Comparison of ENCODE assay signal across 16 cellular contexts in the genomic region with DNA sequence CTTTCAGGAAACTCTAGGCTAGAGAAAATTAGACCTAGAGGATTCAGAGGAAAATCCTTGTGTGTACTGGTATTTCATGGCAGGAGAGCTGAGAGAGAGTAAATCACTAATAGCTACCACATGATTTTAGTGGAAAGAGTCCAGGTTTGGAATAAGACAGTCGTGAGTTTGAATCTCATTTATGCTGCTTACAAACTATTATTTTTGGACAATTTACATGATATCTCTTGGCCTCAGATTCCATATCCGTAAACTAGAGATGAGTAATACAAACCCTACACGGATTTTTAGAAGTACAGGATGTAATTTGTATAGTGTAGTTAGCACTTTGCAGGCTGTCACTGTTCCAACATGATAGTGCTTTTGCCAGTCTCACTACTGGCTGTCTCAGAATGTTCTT. TPM values are rescaled to one million over a fixed set of nuclear protein-coding genes. Genes with fewer than 3 reads are reported as not detected.
DNase-seq lines count a peak whose midpoint lies in the region; ATAC-seq, FAIRE-seq and TF ChIP-seq lines count a peak whose summit lies in the region.
"Had no signal": no experiment of that assay in that cellular context is flagged by ENCODE, and none has a peak within 500 bp of the region (broad histone marks: within the 10 kb centered on the region; RNA-seq: fewer than 3 reads in every experiment).

No MANE protein-coding gene starts in this region.

- H3K27me3 ChIP-seq in mammary epithelial cell (ENCODE audit: insufficient read depth, low read length), result no peaks in the 10 kb centered on the region
- H3K27me3 ChIP-seq in keratinocyte (ENCODE audit: control insufficient read depth, extremely low read depth, insufficient read depth, low read length), result no peaks in the 10 kb centered on the region
- H3K27me3 ChIP-seq in body of pancreas, result peaks cover 0 to 4% of the 10 kb centered on the region in 2 donors

- no peak for FAIRE-seq in keratinocyte (lab: Jason Lieb, UNC)

- no peak for ATAC-seq in body of pancreas
- ATAC-seq in left lobe of liver, result no peak
- ATAC-seq: WTC11 had no signal

- intact Hi-C loops in mammary epithelial cell (cut with micrococcal nuclease), result loop anchor here (1.0 kb wide), 1 partner anchor 14 kb away; no protein-coding TSS in a partner anchor
- intact Hi-C loops in body of pancreas (cut with DNase I), result no loop called here

- H3K9ac ChIP-seq in mammary epithelial cell (ENCODE audit: insufficient read depth, low read length), result no peak overlapping the region
- peak overlapping the region; percentile 34 for H3K9ac ChIP-seq in keratinocyte (ENCODE audit: control insufficient read depth, extremely low read depth, insufficient read depth, low read length)

- H3K4me1 ChIP-seq in mammary epithelial cell (ENCODE audit: insufficient read depth, low read length) (peaks cover 29% of the 10 kb centered on the region), keratinocyte (ENCODE audit: control insufficient read depth, extremely low read depth, insufficient read depth, low read length) (peaks cover 28% of the 10 kb centered on the region), body of pancreas (no peaks in the 10 kb centered on the region)

- in situ Hi-C loops in mammary epithelial cell (cut with MboI; ENCODE audit: low sequenced_read_pairs in 2 of 2) (no loop called here), KBM-7 (cut with MboI; ENCODE audit: low pct_unique_long_range_greater_than_20kb, low sequenced_read_pairs) (no loop called here)

- H3K4me2 ChIP-seq in mammary epithelial cell (ENCODE audit: insufficient read depth, low read depth, low read length) (peak overlapping the region; percentile 74), keratinocyte (ENCODE audit: control insufficient read depth, extremely low read depth, insufficient read depth, low read depth, low read length) (peak overlapping the region; percentile 75)

- H2AFZ ChIP-seq in mammary epithelial cell (ENCODE audit: low read depth, low read length) (no peak overlapping the region), keratinocyte (ENCODE audit: control insufficient read depth, low read length) (peak overlapping the region; percentile 36)

- peak overlapping the region; percentile 56 for H3K27ac ChIP-seq in mammary epithelial cell (ENCODE audit: insufficient read depth, low read depth, low read length)
- peak overlapping the region; percentile 73 for H3K27ac ChIP-seq in keratinocyte (ENCODE audit: control insufficient read depth, insufficient read depth, low read length)
- no peak overlapping the region for H3K27ac ChIP-seq in body of pancreas

- CTCF ChIA-PET in mammary epithelial cell (lab: Charles Lee; ENCODE audit: low non-redundant PET), result no interaction called here

- DNase-seq in AG20443 (ENCODE audit: low spot score) (peak; percentile 36), HT1080 (ENCODE audit: low read depth) (peak; percentile 15), mammary epithelial cell (no peak), keratinocyte (ENCODE audit: low read depth, low spot score) (no peak), body of pancreas (no peak), left lobe of liver (ENCODE audit: low spot score) (no peak), KBM-7 (no peak)
- DNase-seq in NK-92 treated with Interleukin-12 subunit alpha and Interleukin-12 subunit beta, amount 100 ng/mL, for 24 hours (lab: John Stamatoyannopoulos, UW), result no peak
- DNase-seq: caudate nucleus; CD4-positive, CD25-positive, alpha-beta regulatory T cell; DND-41; hippocampal formation; left cardiac atrium; NCI-H187 treated with DMSO at 0.1 percent for 48 hours; NCI-H510A treated with DMSO at 0.1 percent for 48 hours had no signal

- dilution Hi-C loops in mammary epithelial cell (cut with HindIII; ENCODE audit: low sequenced_read_pairs), result no loop called here
- dilution Hi-C loops in keratinocyte (cut with MboI; ENCODE audit: extremely low pct_ligation_motif_present, low sequenced_read_pairs), result no loop called here

- BruUV-seq in mammary epithelial cell (replicated peaks; lab: Mats Ljungman, UMichigan), result no TSS peak

- H4K20me1 ChIP-seq in mammary epithelial cell (ENCODE audit: insufficient read depth, low read length) (no peaks in the 10 kb centered on the region), keratinocyte (ENCODE audit: control insufficient read depth, extremely low read depth, insufficient read depth, low read length) (no peaks in the 10 kb centered on the region)

- H3K79me2 ChIP-seq in mammary epithelial cell (ENCODE audit: insufficient read depth, low read length) (no peaks in the 10 kb centered on the region), keratinocyte (ENCODE audit: control insufficient read depth, insufficient read depth, low read length) (no peaks in the 10 kb centered on the region)

- H3K36me3 ChIP-seq in mammary epithelial cell (ENCODE audit: insufficient read depth, low read length), result no peaks in the 10 kb centered on the region
- H3K36me3 ChIP-seq in keratinocyte (ENCODE audit: control insufficient read depth in 2 of 2, extremely low read depth in 1 of 2, insufficient read depth in 2 of 2, low read length in 2 of 2), result peaks cover 0 to under 1% of the 10 kb centered on the region in 2 experiments
- no peaks in the 10 kb centered on the region for H3K36me3 ChIP-seq in body of pancreas (replicated peaks in 1 of 2; ENCODE audit: insufficient read depth in 1 of 2, low read depth in 2 of 2)

- 18% methylated on average over 3 of the region's 3 CpGs for WGBS in mammary epithelial cell (ENCODE audit: low coverage, missing lambda C conversion rate)
- 43 to 47% methylated on average over 3 of the region's 3 CpGs for WGBS in body of pancreas, 2 donors

- no peaks in the 10 kb centered on the region for H3K9me1 ChIP-seq in keratinocyte (ENCODE audit: control insufficient read depth, extremely low read depth, insufficient read depth, low read length)

- H3K9me3 ChIP-seq in mammary epithelial cell (replicated peaks; ENCODE audit: insufficient read depth, low read length), result no peaks in the 10 kb centered on the region
- H3K9me3 ChIP-seq in keratinocyte (ENCODE audit: control insufficient read depth, low read depth, low read length), result no peaks in the 10 kb centered on the region
- no peaks in the 10 kb centered on the region for H3K9me3 ChIP-seq in body of pancreas

- no peak for TF ChIP-seq CTCF in mammary epithelial cell (conservative IDR thresholded peaks at IDR 0.05 in 1 of 2, IDR thresholded peaks at IDR 0.05 in 1 of 2; ENCODE audit: extremely low read depth in 1 of 2, insufficient read depth in 1 of 2, low read depth in 1 of 2, low read length in 2 of 2)
- no peak for TF ChIP-seq CTCF in keratinocyte (optimal IDR thresholded peaks at IDR 0.05 in 1 of 3, IDR thresholded peaks at IDR 0.05 in 1 of 3, conservative IDR thresholded peaks at IDR 0.05 in 1 of 3; ENCODE audit: extremely low read depth in 1 of 3, insufficient read depth in 2 of 3, low read length in 3 of 3)
- TF ChIP-seq CTCF in body of pancreas (IDR thresholded peaks at IDR 0.05), result no peak

- TF ChIP-seq POLR2A in body of pancreas (IDR thresholded peaks at IDR 0.05), result no peak

- H3K4me3 ChIP-seq in mammary epithelial cell (replicated peaks in 1 of 3; ENCODE audit: insufficient read depth in 1 of 3, low read depth in 2 of 3, low read length in 3 of 3) (peak overlapping the region in 2 of 3 experiments; percentile 11 to 12), keratinocyte (ENCODE audit: control insufficient read depth in 2 of 3, extremely low read depth in 1 of 3, insufficient read depth in 2 of 3, low read depth in 1 of 3, low read length in 3 of 3) (peak overlapping the region in 2 of 3 experiments; percentile 41 to 57), body of pancreas (no peak overlapping the region)

RNA-seq across cellular contexts. Expression of gene IL31RA, which starts 2.7 kb away (rescaled TPM):
- total RNA-seq in HT1080 (2014; rRNA removed; shearing (Covaris generic)), result 6.9 and 7.8 TPM in 2 replicates
- 7.3 and 10.2 TPM in 2 replicates for polyA plus RNA-seq in HT1080 (2015; cell fraction: cytosol; rRNA removed)
- polyA plus RNA-seq in HT1080 (2015; cell fraction: nucleus; rRNA removed), result 11.8 and 14.1 TPM in 2 replicates
- total RNA-seq in mammary epithelial cell, result 1 to 10 TPM in 1 of 2 donors, under 1 TPM in 1; 0.50 to 4.7 TPM
- 2.9 TPM for polyA plus RNA-seq in mammary epithelial cell
- polyA minus RNA-seq in mammary epithelial cell, result not detected
- 4.6 to 6.7 TPM (median 6.0 TPM) in 3 replicates for polyA plus RNA-seq in keratinocyte
- polyA plus RNA-seq in keratinocyte (2011; ENCODE audit: low read depth), result 0.35 TPM
- 2.6 and 3.3 TPM in 2 replicates for polyA plus RNA-seq in keratinocyte (2011; cell fraction: cytosol; rRNA removed)
- 7.1 and 8.0 TPM in 2 replicates for polyA plus RNA-seq in keratinocyte (2011; cell fraction: nucleus; rRNA removed)
- polyA plus RNA-seq in keratinocyte (2012; ENCODE audit: low replicate concordance), result 0.42 and 4.7 TPM in 2 replicates
- 3.9 to 7.0 TPM (median 5.4 TPM) in 3 replicates for polyA minus RNA-seq in keratinocyte
- 4.4 TPM for polyA minus RNA-seq in keratinocyte (2011; cell fraction: cytosol; rRNA and poly(A)+ RNA removed)
- 5.0 and 12.8 TPM in 2 replicates for polyA minus RNA-seq in keratinocyte (2011; cell fraction: nucleus; rRNA and poly(A)+ RNA removed)
- not detected for total RNA-seq in body of pancreas
- not detected for total RNA-seq in left lobe of liver
- total RNA-seq: CD4-positive, CD25-positive, alpha-beta regulatory T cell; left cardiac atrium; WTC11 had no signal
- polyA plus RNA-seq: CD4-positive, CD25-positive, alpha-beta regulatory T cell had no signal

Comparison
In these comparisons a context has a peak if more than half of its experiments do, and no peak if none do; other contexts are left out.
1. DNase-seq: peak in AG20443 (single experiment) and HT1080 (single experiment); none in mammary epithelial cell (single experiment), keratinocyte (single experiment), body of pancreas (0 of 4), left lobe of liver (single experiment), NK-92 treated with Interleukin-12 subunit alpha and Interleukin-12 subunit beta, amount 100 ng/mL, for 24 hours (single experiment) and KBM-7 (single experiment).
2. H3K27ac ChIP-seq: peak in mammary epithelial cell (single experiment) and keratinocyte (single experiment); none in body of pancreas (0 of 4).
3. H3K4me3 ChIP-seq: peak in mammary epithelial cell (2 of 3) and keratinocyte (2 of 3); none in body of pancreas (0 of 2).